ENCODE assay signal across 15 cellular contexts in genomic region chr21:33259995-33260394, GRCh38. TPM values are rescaled to one million over a fixed set of nuclear protein-coding genes. Genes with fewer than 3 reads are reported as not detected.
DNase-seq lines count a peak whose midpoint lies in the region; ATAC-seq and TF ChIP-seq lines count a peak whose summit lies in the region.
"Had no signal": no experiment of that assay in that cellular context is flagged by ENCODE, and none has a peak within 500 bp of the region (broad histone marks: within the 10 kb centered on the region; RNA-seq: fewer than 3 reads in every experiment).

No MANE protein-coding gene starts in this region.

- H3K9me2 ChIP-seq in OCI-LY1 (ENCODE audit: low read depth, low read length), result no peaks in the 10 kb centered on the region

- H3K4me3 ChIP-seq in OCI-LY1 (ENCODE audit: low read depth, low read length, poor library complexity, severe bottlenecking), result no peak overlapping the region
- no peak overlapping the region for H3K4me3 ChIP-seq in ascending aorta
- H3K4me3 ChIP-seq: A549, SK-N-MC had no signal

- H3K9me3 Mint-ChIP-seq in activated CD4-positive, alpha-beta T cell treated with anti-CD3 and anti-CD28 coated beads, Interleukin-2, amount 10 ng/mL, durations not matched to agents 7 days and 5 days, result peaks cover 4% of the 10 kb centered on the region
- peaks cover 4% of the 10 kb centered on the region for H3K9me3 Mint-ChIP-seq in activated CD4-positive, alpha-beta T cell treated with anti-CD3 and anti-CD28 coated beads for 36 hours (ENCODE audit: low read depth)
- peaks cover 0 to 3% of the 10 kb centered on the region in 2 donors for H3K9me3 Mint-ChIP-seq in effector memory CD8-positive, alpha-beta T cell

- no peaks in the 10 kb centered on the region for H4K20me1 ChIP-seq in OCI-LY1 (ENCODE audit: insufficient read depth, low read length)

- ATAC-seq in activated CD4-positive, alpha-beta T cell treated with anti-CD3 and anti-CD28 coated beads for 36 hours, result no peak
- ATAC-seq in effector memory CD8-positive, alpha-beta T cell (replicated peaks), result peak; percentile 46
- ATAC-seq in GM18870 (IDR thresholded peaks at IDR 0.05; ENCODE audit: unreplicated experiment), result no peak
- ATAC-seq: A549 had no signal

- TF ChIP-seq CTCF in OCI-LY1 (IDR thresholded peaks at IDR 0.05; ENCODE audit: low read length) (no peak), ascending aorta (IDR thresholded peaks at IDR 0.05) (no peak)

- peaks cover 65% of the 10 kb centered on the region for H3K36me3 Mint-ChIP-seq in activated CD4-positive, alpha-beta T cell treated with anti-CD3 and anti-CD28 coated beads, Interleukin-2, amount 10 ng/mL, durations not matched to agents 7 days and 5 days (ENCODE audit: low read depth)
- peaks cover 50% of the 10 kb centered on the region for H3K36me3 Mint-ChIP-seq in activated CD4-positive, alpha-beta T cell treated with anti-CD3 and anti-CD28 coated beads for 36 hours (ENCODE audit: low read depth)
- H3K36me3 Mint-ChIP-seq in effector memory CD8-positive, alpha-beta T cell (ENCODE audit: insufficient read depth), result peaks cover 46% of the 10 kb centered on the region

- H3K36me3 ChIP-seq in OCI-LY1 (ENCODE audit: insufficient read depth, low read length) (peaks cover 63% of the 10 kb centered on the region), ascending aorta (peaks cover 13 to 43% of the 10 kb centered on the region in 2 donors)

- no peaks in the 10 kb centered on the region for H3K79me2 ChIP-seq in OCI-LY1 (ENCODE audit: insufficient read depth, low read length)

- H3K4me3 Mint-ChIP-seq in activated CD4-positive, alpha-beta T cell treated with anti-CD3 and anti-CD28 coated beads, Interleukin-2, amount 10 ng/mL, durations not matched to agents 7 days and 5 days, result no peak overlapping the region
- H3K4me3 Mint-ChIP-seq in activated CD4-positive, alpha-beta T cell treated with anti-CD3 and anti-CD28 coated beads for 36 hours, result no peak overlapping the region
- H3K4me3 Mint-ChIP-seq in effector memory CD8-positive, alpha-beta T cell, result peak overlapping the region; percentile 12 to 25
- H3K4me3 Mint-ChIP-seq: dendritic cell treated with granulocyte-macrophage colony-stimulating factor and Interleukin-4, amounts not matched to agents 40 ng/mL and 50 ng/mL, for 4 days; neural crest cell had no signal

- CTCF ChIA-PET in activated CD4-positive, alpha-beta T cell treated with anti-CD3 and anti-CD28 coated beads, Interleukin-2, amount 10 ng/mL, durations not matched to agents 7 days and 5 days (lab: Charles Lee), result no interaction called here
- CTCF ChIA-PET in activated CD4-positive, alpha-beta T cell treated with anti-CD3 and anti-CD28 coated beads for 36 hours (lab: Charles Lee), result interaction anchor here (0.8 to 1.3 kb wide), 2 partner anchors 186 to 187 kb away, joined by 3 to 4 read pairs; no protein-coding TSS in a partner anchor

- H3K4me1 ChIP-seq in OCI-LY1 (ENCODE audit: insufficient read depth, low read length, severe bottlenecking) (peaks cover 35% of the 10 kb centered on the region), ascending aorta (no peaks in the 10 kb centered on the region)
- H3K4me1 ChIP-seq: A549 had no signal

- peak overlapping the region; percentile 9 for H3K27ac Mint-ChIP-seq in activated CD4-positive, alpha-beta T cell treated with anti-CD3 and anti-CD28 coated beads, Interleukin-2, amount 10 ng/mL, durations not matched to agents 7 days and 5 days
- H3K27ac Mint-ChIP-seq in activated CD4-positive, alpha-beta T cell treated with anti-CD3 and anti-CD28 coated beads for 36 hours, result no peak overlapping the region
- H3K27ac Mint-ChIP-seq in effector memory CD8-positive, alpha-beta T cell, result peak overlapping the region; percentile 24 to 77
- H3K27ac Mint-ChIP-seq: dendritic cell treated with granulocyte-macrophage colony-stimulating factor and Interleukin-4, amounts not matched to agents 40 ng/mL and 50 ng/mL, for 4 days had no signal

- intact Hi-C loops in activated CD4-positive, alpha-beta T cell treated with anti-CD3 and anti-CD28 coated beads for 36 hours (cut with DNase I, micrococcal nuclease), result loop anchor here in 1 of 2 experiments (2.0 kb wide), 1 partner anchor 15 kb away; no protein-coding TSS in a partner anchor
- intact Hi-C loops in ascending aorta (cut with DNase I), result loop anchor here (10.0 kb wide), 1 partner anchor 485 kb away; the partner anchor contains the start of gene PAXBP1

- H3K27me3 ChIP-seq in OCI-LY1 (ENCODE audit: insufficient read depth, low read length) (no peaks in the 10 kb centered on the region), ascending aorta (no peaks in the 10 kb centered on the region)

- DNase-seq in activated CD4-positive, alpha-beta T cell treated with anti-CD3 and anti-CD28 coated beads, Interleukin-2, amount 10 ng/mL, durations not matched to agents 7 days and 5 days, result no peak
- DNase-seq in activated CD4-positive, alpha-beta T cell treated with anti-CD3 and anti-CD28 coated beads for 36 hours, result no peak
- no peak for DNase-seq in effector memory CD8-positive, alpha-beta T cell
- peak; percentile 59 for DNase-seq in pons (ENCODE audit: low spot score)
- DNase-seq in ascending aorta (ENCODE audit: low spot score in 2 of 2), result no peak
- DNase-seq in 8988T, result no peak
- DNase-seq: Calu3; NCI-H1092; stimulated activated naive CD4-positive, alpha-beta T cell treated with Interleukin-2 at 50 U/mL for 16 hours had no signal

- H3K9me3 ChIP-seq in OCI-LY1 (ENCODE audit: low read length), result no peaks in the 10 kb centered on the region
- H3K9me3 ChIP-seq in ascending aorta, result no peaks in the 10 kb centered on the region
- H3K9me3 ChIP-seq: A549 had no signal

- H3K27me3 Mint-ChIP-seq in activated CD4-positive, alpha-beta T cell treated with anti-CD3 and anti-CD28 coated beads, Interleukin-2, amount 10 ng/mL, durations not matched to agents 7 days and 5 days, result no peaks in the 10 kb centered on the region
- H3K27me3 Mint-ChIP-seq in activated CD4-positive, alpha-beta T cell treated with anti-CD3 and anti-CD28 coated beads for 36 hours, result no peaks in the 10 kb centered on the region
- no peaks in the 10 kb centered on the region for H3K27me3 Mint-ChIP-seq in effector memory CD8-positive, alpha-beta T cell
- H3K27me3 Mint-ChIP-seq: dendritic cell treated with granulocyte-macrophage colony-stimulating factor and Interleukin-4, amounts not matched to agents 40 ng/mL and 50 ng/mL, for 4 days had no signal

- H2AFZ ChIP-seq in OCI-LY1 (ENCODE audit: low read length), result no peak overlapping the region

- H3K4me1 Mint-ChIP-seq in activated CD4-positive, alpha-beta T cell treated with anti-CD3 and anti-CD28 coated beads, Interleukin-2, amount 10 ng/mL, durations not matched to agents 7 days and 5 days, result peaks cover 54% of the 10 kb centered on the region
- peaks cover 51% of the 10 kb centered on the region for H3K4me1 Mint-ChIP-seq in activated CD4-positive, alpha-beta T cell treated with anti-CD3 and anti-CD28 coated beads for 36 hours
- peaks cover 24 to 30% of the 10 kb centered on the region in 2 donors for H3K4me1 Mint-ChIP-seq in effector memory CD8-positive, alpha-beta T cell (ENCODE audit: low read depth in 2 of 2)
- H3K4me1 Mint-ChIP-seq: neural crest cell had no signal

- peak overlapping the region; percentile 17; the same call in 1 of the 2 replicates for H3K9ac ChIP-seq in OCI-LY1 (ENCODE audit: low read length)

- POLR2A ChIA-PET in activated CD4-positive, alpha-beta T cell treated with anti-CD3 and anti-CD28 coated beads, Interleukin-2, amount 10 ng/mL, durations not matched to agents 7 days and 5 days (lab: Charles Lee), result no interaction called here
- POLR2A ChIA-PET in activated CD4-positive, alpha-beta T cell treated with anti-CD3 and anti-CD28 coated beads for 36 hours (lab: Charles Lee), result no interaction called here

- no peaks in the 10 kb centered on the region for H3F3A ChIP-seq in OCI-LY1 (ENCODE audit: insufficient read depth, low read length)

- peak overlapping the region; percentile 10; the same call in 1 of the 2 replicates for H3K4me2 ChIP-seq in OCI-LY1 (ENCODE audit: low read length)
- H3K4me2 ChIP-seq: A549 had no signal

- H3K27ac ChIP-seq in OCI-LY1 (ENCODE audit: low read depth, low read length, poor library complexity, severe bottlenecking), result peak overlapping the region; percentile 86
- H3K27ac ChIP-seq in ascending aorta, result no peak overlapping the region
- H3K27ac ChIP-seq: A549, SK-N-MC had no signal

RNA-seq across cellular contexts. Expression of gene IL10RB, which starts 6.2 kb away (rescaled TPM):
- total RNA-seq in activated CD4-positive, alpha-beta T cell treated with anti-CD3 and anti-CD28 coated beads, Interleukin-2, amount 10 ng/mL, durations not matched to agents 7 days and 5 days, result 10 to 100 TPM; 41.0 to 42.9 TPM
- total RNA-seq in activated CD4-positive, alpha-beta T cell treated with anti-CD3 and anti-CD28 coated beads for 36 hours, result 10 to 100 TPM; 22.8 to 25.0 TPM
- 39.1 TPM for total RNA-seq in ascending aorta

RNA-seq across cellular contexts. Expression of gene IFNAR2, which starts 30.3 kb away (rescaled TPM):
- total RNA-seq in activated CD4-positive, alpha-beta T cell treated with anti-CD3 and anti-CD28 coated beads, Interleukin-2, amount 10 ng/mL, durations not matched to agents 7 days and 5 days, result 10 to 100 TPM; 55.5 to 64.4 TPM
- total RNA-seq in activated CD4-positive, alpha-beta T cell treated with anti-CD3 and anti-CD28 coated beads for 36 hours, result 10 to 100 TPM; 26.6 to 29.8 TPM
- 30.3 TPM for total RNA-seq in ascending aorta

Comparison
In these comparisons a context has a peak if more than half of its experiments do, and no peak if none do; other contexts are left out.
1. H3K4me3 Mint-ChIP-seq: peak in effector memory CD8-positive, alpha-beta T cell (2 of 2); none in activated CD4-positive, alpha-beta T cell treated with anti-CD3 and anti-CD28 coated beads, Interleukin-2, amount 10 ng/mL, durations not matched to agents 7 days and 5 days (single experiment) and activated CD4-positive, alpha-beta T cell treated with anti-CD3 and anti-CD28 coated beads for 36 hours (single experiment).